22 cellular contexts compared by ENCODE assay signal in the genomic region with DNA sequence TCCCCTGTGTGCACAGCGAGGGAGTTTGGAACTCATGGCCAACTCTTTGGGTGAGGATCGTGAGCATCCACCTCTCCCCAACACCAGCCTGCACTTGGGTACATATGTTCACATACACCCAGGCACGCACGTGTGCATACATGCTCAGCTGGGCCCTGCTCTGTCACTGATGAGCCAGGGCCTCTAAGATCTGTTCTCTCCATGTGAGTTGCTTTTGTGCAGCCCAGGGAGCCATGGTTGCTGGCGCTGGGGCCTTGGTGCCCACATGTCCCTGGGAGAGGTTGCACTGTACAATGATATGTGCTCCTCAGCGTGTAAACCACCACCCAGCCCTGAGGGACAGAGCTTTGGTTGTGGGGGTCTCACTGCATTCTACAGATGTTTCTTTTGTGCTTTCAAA.
"Had no signal": no experiment of that assay in that cellular context is flagged by ENCODE, and none has a peak within 500 bp of the region (broad histone marks: within the 10 kb centered on the region; RNA-seq: fewer than 3 reads in every experiment).

No MANE protein-coding gene starts in this region.

- DNase-seq: activated CD4-positive, alpha-beta T cell treated with anti-CD3 and anti-CD28 coated beads, Interleukin-2, amount 50 U/mL, for 1 hour; activated naive CD8-positive, alpha-beta T cell treated with anti-CD3 and anti-CD28 coated beads for 36 hours; activated T-cell treated with anti-CD3 and anti-CD28 coated beads for 4 hours; amniotic stem cell; foreskin fibroblast; kidney; left ventricle myocardium inferior; mucosa of descending colon; naive thymus-derived CD8-positive, alpha-beta T cell; retina; SIG-M5; stimulated activated CD4-positive, alpha-beta T cell treated with anti-CD3 and anti-CD28 coated beads, Interleukin-12 subunit alpha, Interleukin-12 subunit beta, amount 100 ng/mL, for 4 hours; stimulated activated CD4-positive, alpha-beta T cell treated with anti-CD3 and anti-CD28 coated beads, Interleukin-2, amount 100 ng/mL, for 24 hours; uterus had no signal

- H3K27me3 ChIP-seq: cardiac muscle cell, uterus had no signal

- H3K36me3 Mint-ChIP-seq: activated naive CD8-positive, alpha-beta T cell treated with anti-CD3 and anti-CD28 coated beads for 36 hours; naive thymus-derived CD8-positive, alpha-beta T cell had no signal

- H3K4me3 ChIP-seq: cardiac muscle cell, left ventricle myocardium inferior, mucosa of descending colon, thoracic aorta, uterus had no signal

- ATAC-seq: activated CD4-positive, CD25-positive, alpha-beta regulatory T cell treated with anti-CD3 and anti-CD28 coated beads, Interleukin-2, amount 50 U/mL, for 24 hours; mucosa of descending colon; naive thymus-derived CD8-positive, alpha-beta T cell had no signal

- H2AFZ ChIP-seq: parathyroid adenoma had no signal

- H3K9me3 ChIP-seq: left ventricle myocardium inferior, mucosa of descending colon, neutrophil, thoracic aorta, uterus had no signal

- H3K27ac Mint-ChIP-seq: activated naive CD8-positive, alpha-beta T cell treated with anti-CD3 and anti-CD28 coated beads for 36 hours; activated T-helper 1 cell treated with anti-CD3 and anti-CD28 coated beads, Interleukin-12 subunit alpha, Interleukin-12 subunit beta, Interleukin-2, Interleukin-4 antibody, amounts not matched to agents 30 ng/mL and 10 ng/mL and 1 ng/mL, durations not matched to agents 14 hours and 24 hours and 36 hours; naive thymus-derived CD8-positive, alpha-beta T cell; stimulated activated naive CD8-positive, alpha-beta T cell treated with anti-CD3 and anti-CD28 coated beads, Interleukin-15, Interleukin-2, amounts not matched to agents 100 ng/mL and 50 ng/mL, for 24 hours had no signal

- H3K4me3 Mint-ChIP-seq: activated naive CD8-positive, alpha-beta T cell treated with anti-CD3 and anti-CD28 coated beads for 36 hours; activated T-helper 1 cell treated with anti-CD3 and anti-CD28 coated beads, Interleukin-12 subunit alpha, Interleukin-12 subunit beta, Interleukin-2, Interleukin-4 antibody, amounts not matched to agents 30 ng/mL and 10 ng/mL and 1 ng/mL, durations not matched to agents 14 hours and 24 hours and 36 hours; naive thymus-derived CD8-positive, alpha-beta T cell; stimulated activated naive CD8-positive, alpha-beta T cell treated with anti-CD3 and anti-CD28 coated beads, Interleukin-15, Interleukin-2, amounts not matched to agents 100 ng/mL and 50 ng/mL, for 24 hours had no signal

- H3K9ac ChIP-seq: parathyroid adenoma had no signal

- H3K4me1 ChIP-seq: parathyroid adenoma had no signal

- H3K27ac ChIP-seq: cardiac muscle cell, epithelial cell of prostate, left ventricle myocardium inferior, neutrophil, parathyroid adenoma, thoracic aorta, uterus had no signal

- H3K9me3 Mint-ChIP-seq: activated naive CD8-positive, alpha-beta T cell treated with anti-CD3 and anti-CD28 coated beads for 36 hours; activated T-helper 1 cell treated with anti-CD3 and anti-CD28 coated beads, Interleukin-12 subunit alpha, Interleukin-12 subunit beta, Interleukin-2, Interleukin-4 antibody, amounts not matched to agents 30 ng/mL and 10 ng/mL and 1 ng/mL, durations not matched to agents 14 hours and 24 hours and 36 hours; naive thymus-derived CD8-positive, alpha-beta T cell; stimulated activated naive CD8-positive, alpha-beta T cell treated with anti-CD3 and anti-CD28 coated beads, Interleukin-15, Interleukin-2, amounts not matched to agents 100 ng/mL and 50 ng/mL, for 24 hours had no signal

- H3K36me3 ChIP-seq: cardiac muscle cell, left ventricle myocardium inferior, neutrophil, thoracic aorta, uterus had no signal

- H3K4me1 Mint-ChIP-seq: activated naive CD8-positive, alpha-beta T cell treated with anti-CD3 and anti-CD28 coated beads for 36 hours; naive thymus-derived CD8-positive, alpha-beta T cell had no signal
